1 cellular context compared by ENCODE assay signal in the genomic region with DNA sequence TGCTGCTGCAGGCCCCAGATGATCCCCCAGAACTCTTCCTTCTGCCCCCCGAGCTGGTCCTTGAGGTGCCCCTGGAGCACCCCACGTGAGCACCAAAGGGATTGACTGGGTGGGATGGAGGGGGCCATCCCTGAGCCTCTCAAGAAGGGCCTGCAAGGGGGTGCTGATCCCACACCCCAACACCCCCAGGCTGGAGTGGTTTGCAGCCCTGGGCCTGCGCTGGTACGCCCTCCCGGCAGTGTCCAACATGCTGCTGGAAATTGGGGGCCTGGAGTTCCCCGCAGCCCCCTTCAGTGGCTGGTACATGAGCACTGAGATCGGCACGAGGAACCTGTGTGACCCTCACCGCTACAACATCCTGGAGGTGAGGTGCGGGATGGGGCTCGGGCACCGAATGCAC.
TF ChIP-seq lines count a peak whose summit lies in the region.

No MANE protein-coding gene starts in this region.

TF ChIP-seq in SK-N-SH, 30 proteins besides CTCF, POLR2A, EP300 and RAD21 (continued from another document):
- TF ChIP-seq, protein P1, sequence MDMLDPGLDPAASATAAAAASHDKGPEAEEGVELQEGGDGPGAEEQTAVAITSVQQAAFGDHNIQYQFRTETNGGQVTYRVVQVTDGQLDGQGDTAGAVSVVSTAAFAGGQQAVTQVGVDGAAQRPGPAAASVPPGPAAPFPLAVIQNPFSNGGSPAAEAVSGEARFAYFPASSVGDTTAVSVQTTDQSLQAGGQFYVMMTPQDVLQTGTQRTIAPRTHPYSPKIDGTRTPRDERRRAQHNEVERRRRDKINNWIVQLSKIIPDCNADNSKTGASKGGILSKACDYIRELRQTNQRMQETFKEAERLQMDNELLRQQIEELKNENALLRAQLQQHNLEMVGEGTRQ (IDR thresholded peaks at IDR 0.05; ENCODE audit: borderline replicate concordance, low read depth, low read length): no peak
